Comparison of ENCODE assay signal across 9 cellular contexts in the genomic region with DNA sequence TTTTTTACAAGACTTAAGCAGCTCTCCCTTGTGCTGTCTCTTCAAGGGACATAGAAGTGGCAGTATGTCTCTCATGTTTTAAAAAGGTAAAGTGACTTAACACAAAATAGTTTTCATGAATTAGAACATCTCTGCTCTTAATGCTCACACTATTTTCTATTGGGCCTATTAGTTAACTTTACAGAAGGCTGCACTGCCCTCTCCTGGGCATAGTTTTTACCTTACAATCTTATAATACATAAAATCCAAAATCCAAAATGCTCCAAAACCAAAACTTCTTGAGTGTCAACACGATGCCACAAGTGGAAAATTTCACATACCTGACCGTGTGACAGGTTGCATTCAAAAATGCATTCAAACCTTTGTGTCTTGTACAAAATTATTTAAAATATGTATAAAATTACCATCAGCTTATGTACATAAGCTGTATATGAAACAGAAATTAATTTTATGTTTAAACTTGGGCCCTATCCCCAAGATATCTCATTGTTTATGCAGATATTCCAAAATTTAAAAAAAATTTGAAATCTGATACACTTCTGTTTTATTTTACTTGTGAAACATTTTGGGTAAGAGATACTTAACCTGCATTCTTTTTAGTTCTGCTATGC. TPM values are rescaled to one million over a fixed set of nuclear protein-coding genes. Genes with fewer than 3 reads are reported as not detected.
A peak's percentile ranks its signal among the peaks of the same experiment; 100 is the strongest.
DNase-seq lines count a peak whose midpoint lies in the region; ATAC-seq and TF ChIP-seq lines count a peak whose summit lies in the region.
"Had no signal": no experiment of that assay in that cellular context is flagged by ENCODE, and none has a peak within 500 bp of the region (broad histone marks: within the 10 kb centered on the region; RNA-seq: fewer than 3 reads in every experiment).

No MANE protein-coding gene starts in this region.

- 28% methylated on average over 2 of the region's 2 CpGs for WGBS in right cardiac atrium

- H3K27me3 ChIP-seq in right cardiac atrium (ENCODE audit: control insufficient read depth, insufficient read depth): no peaks in the 10 kb centered on the region
- H3K27me3 ChIP-seq: neutrophil had no signal

- H3K27ac Mint-ChIP-seq in activated naive CD4-positive, alpha-beta T cell treated with anti-CD3 and anti-CD28 coated beads, Interleukin-2, amount 50 U/mL, for 72 hours: no peak overlapping the region

- peak; percentile 86 for TF ChIP-seq CTCF in 22Rv1 (IDR thresholded peaks at IDR 0.05)
- peak; percentile 37 for TF ChIP-seq CTCF in GM12865 (IDR thresholded peaks at IDR 0.05; ENCODE audit: insufficient read depth, low read depth, low read length, missing control alignments)

- DNase-seq in GM12865 (ENCODE audit: low read depth): peak; percentile 64
- DNase-seq in RKO (ENCODE audit: low spot score): peak; percentile 78
- peak in 1 of 2 donors; percentile 35 for DNase-seq in activated naive CD4-positive, alpha-beta T cell treated with anti-CD3 and anti-CD28 coated beads, Interleukin-2, amount 50 U/mL, for 72 hours (ENCODE audit: low spot score in 2 of 2)
- DNase-seq in right cardiac atrium: peak in 2 of 3 donors; percentile 34 to 63
- peak; percentile 61 for DNase-seq in stimulated activated CD4-positive, alpha-beta T cell treated with anti-CD3 and anti-CD28 coated beads, Interleukin-15, amount 100 ng/mL, for 24 hours
- no peak for DNase-seq in NCI-H1048 (lab: John Stamatoyannopoulos, UW)

- H3K36me3 Mint-ChIP-seq in activated naive CD4-positive, alpha-beta T cell treated with anti-CD3 and anti-CD28 coated beads, Interleukin-2, amount 50 U/mL, for 72 hours: peaks cover 0 to 11% of the 10 kb centered on the region in 2 donors

- no peak overlapping the region for H3K4me3 ChIP-seq in GM12865 (ENCODE audit: low read depth, low read length)
- no peak overlapping the region for H3K4me3 ChIP-seq in right cardiac atrium (ENCODE audit: low read length)

- H3K9me3 Mint-ChIP-seq in activated naive CD4-positive, alpha-beta T cell treated with anti-CD3 and anti-CD28 coated beads, Interleukin-2, amount 50 U/mL, for 72 hours: no peaks in the 10 kb centered on the region

- intact Hi-C loops in right cardiac atrium (cut with DNase I): loop anchor here in 2 of 4 donors (5.0 kb wide), 1 partner anchor 64 kb away; no protein-coding TSS in a partner anchor

- ATAC-seq in HG03175 (IDR thresholded peaks at IDR 0.05; ENCODE audit: unreplicated experiment) (peak; percentile 71), right cardiac atrium (peak; percentile 48 to 57)
- peak; percentile 43 to 50 for ATAC-seq in activated naive CD4-positive, alpha-beta T cell treated with anti-CD3 and anti-CD28 coated beads, Interleukin-2, amount 50 U/mL, for 72 hours

- no peaks in the 10 kb centered on the region for H3K9me3 ChIP-seq in right cardiac atrium (ENCODE audit: control insufficient read depth, low read length)
- H3K9me3 ChIP-seq: neutrophil had no signal

- H3K4me1 ChIP-seq in right cardiac atrium (ENCODE audit: control insufficient read depth, insufficient read depth, low read length): peaks cover 2% of the 10 kb centered on the region

- H3K27ac ChIP-seq in 22Rv1 (no peak overlapping the region), right cardiac atrium (ENCODE audit: low read length) (no peak overlapping the region)
- H3K27ac ChIP-seq: neutrophil had no signal

RNA-seq across cellular contexts. Expression of gene TES, which starts 25.8 kb away (rescaled TPM):
- total RNA-seq in activated naive CD4-positive, alpha-beta T cell treated with anti-CD3 and anti-CD28 coated beads, Interleukin-2, amount 50 U/mL, for 72 hours: 10 to 100 TPM; 45.8 to 79.2 TPM
- total RNA-seq in right cardiac atrium: 10 to 100 TPM; 13.9 to 21.2 (median 17.9) TPM
- 13.9 TPM for polyA plus RNA-seq in right cardiac atrium
